In genomic region chr4:37991623-37992410, GRCh38 we compare ENCODE assay signal across 20 cellular contexts. TPM values are rescaled to one million over a fixed set of nuclear protein-coding genes. Genes with fewer than 3 reads are reported as not detected.
DNase-seq lines count a peak whose midpoint lies in the region; ATAC-seq and TF ChIP-seq lines count a peak whose summit lies in the region.
"Had no signal": no experiment of that assay in that cellular context is flagged by ENCODE, and none has a peak within 500 bp of the region (broad histone marks: within the 10 kb centered on the region; RNA-seq: fewer than 3 reads in every experiment).

No MANE protein-coding gene starts in this region.

- no peaks in the 10 kb centered on the region for H3K9me3 ChIP-seq in transverse colon

- no peak for TF ChIP-seq EP300 in transverse colon (IDR thresholded peaks at IDR 0.05; ENCODE audit: low read depth)

- no peaks in the 10 kb centered on the region for H3K27me3 Mint-ChIP-seq in activated naive CD4-positive, alpha-beta T cell treated with anti-CD3 and anti-CD28 coated beads, Interleukin-2, amount 50 U/mL, for 24 hours
- no peaks in the 10 kb centered on the region for H3K27me3 Mint-ChIP-seq in nephron (ENCODE audit: low read depth)
- H3K27me3 Mint-ChIP-seq: T-helper 17 cell had no signal

- H3K27ac ChIP-seq in coronary artery (peak overlapping the region; percentile 85 to 87), transverse colon (peak overlapping the region; percentile 48 to 72 (median 60))
- H3K27ac ChIP-seq: 22Rv1, GM23248 had no signal

- H3K9me3 Mint-ChIP-seq in activated naive CD4-positive, alpha-beta T cell treated with anti-CD3 and anti-CD28 coated beads, Interleukin-2, amount 50 U/mL, for 24 hours: no peaks in the 10 kb centered on the region
- no peaks in the 10 kb centered on the region for H3K9me3 Mint-ChIP-seq in activated naive CD4-positive, alpha-beta T cell treated with anti-CD3 and anti-CD28 coated beads, Interleukin-2, amount 50 U/mL, for 72 hours
- H3K9me3 Mint-ChIP-seq in nephron: no peaks in the 10 kb centered on the region

- peak overlapping the region; percentile 2 for H3K27ac Mint-ChIP-seq in activated naive CD4-positive, alpha-beta T cell treated with anti-CD3 and anti-CD28 coated beads, Interleukin-2, amount 50 U/mL, for 24 hours
- no peak overlapping the region for H3K27ac Mint-ChIP-seq in activated naive CD4-positive, alpha-beta T cell treated with anti-CD3 and anti-CD28 coated beads, Interleukin-2, amount 50 U/mL, for 72 hours
- peak overlapping the region; percentile 81 to 95 (median 88) for H3K27ac Mint-ChIP-seq in nephron
- H3K27ac Mint-ChIP-seq: T-helper 17 cell had no signal

- no peak for TF ChIP-seq POLR2A in transverse colon (IDR thresholded peaks at IDR 0.05)

- peaks cover 12 to 54% (median 29%) of the 10 kb centered on the region in 4 donors for H3K4me1 ChIP-seq in transverse colon

- TF ChIP-seq CTCF in coronary artery (IDR thresholded peaks at IDR 0.05) (no peak), nephron (IDR thresholded peaks at IDR 0.05; ENCODE audit: unreplicated experiment in 3 of 3) (no peak), transverse colon (IDR thresholded peaks at IDR 0.05) (no peak)

- H3K36me3 ChIP-seq in transverse colon: no peaks in the 10 kb centered on the region

- WGBS in transverse colon (ENCODE audit: low coverage in 1 of 2), 2 donors: 92 to 95% methylated on average over 3 to 8 of the region's 8 CpGs

- ATAC-seq in activated naive CD4-positive, alpha-beta T cell treated with anti-CD3 and anti-CD28 coated beads, Interleukin-2, amount 50 U/mL, for 72 hours: no peak
- ATAC-seq in GM18519 (IDR thresholded peaks at IDR 0.05; ENCODE audit: low FRiP score, unreplicated experiment): no peak
- ATAC-seq: T-helper 17 cell had no signal

- DNase-seq in activated naive CD4-positive, alpha-beta T cell treated with anti-CD3 and anti-CD28 coated beads, Interleukin-2, amount 50 U/mL, for 72 hours (ENCODE audit: low spot score in 2 of 2): no peak
- DNase-seq in coronary artery (ENCODE audit: low spot score) (no peak), transverse colon (no peak), SW480 (ENCODE audit: low spot score) (no peak), NCI-H2081 (lab: John Stamatoyannopoulos, UW) (no peak)
- DNase-seq: activated effector memory CD4-positive, alpha-beta T cell treated with Interleukin-2 at 50 U/mL for 16 hours; cerebellar nuclear complex; DMS 273 treated with DMSO at 0.1 percent for 48 hours; GM23248; IMR-90; NCI-H1930; NCI-H510A treated with DMSO at 0.1 percent for 48 hours; SIG-M5; T-helper 17 cell had no signal

- H3K4me3 Mint-ChIP-seq in activated naive CD4-positive, alpha-beta T cell treated with anti-CD3 and anti-CD28 coated beads, Interleukin-2, amount 50 U/mL, for 24 hours: no peak overlapping the region
- H3K4me3 Mint-ChIP-seq in nephron: peak overlapping the region in 1 of 3 experiments; percentile 3
- H3K4me3 Mint-ChIP-seq: T-helper 17 cell had no signal

- in situ Hi-C loops in transverse colon (cut with MboI; ENCODE audit: low pct_ligation_motif_present in 1 of 4, low pct_unique_long_range_greater_than_20kb in 1 of 4, low sequenced_read_pairs in 3 of 4): no loop called here

- H3K4me3 ChIP-seq in coronary artery (no peak overlapping the region), transverse colon (no peak overlapping the region)
- H3K4me3 ChIP-seq: GM23248 had no signal

- intact Hi-C loops in transverse colon (cut with DNase I; ENCODE audit: low total_unique reads): no loop called here

- peaks cover 43% of the 10 kb centered on the region for H3K4me1 Mint-ChIP-seq in activated naive CD4-positive, alpha-beta T cell treated with anti-CD3 and anti-CD28 coated beads, Interleukin-2, amount 50 U/mL, for 24 hours
- peaks cover 67% of the 10 kb centered on the region for H3K4me1 Mint-ChIP-seq in nephron

- H3K36me3 Mint-ChIP-seq in activated naive CD4-positive, alpha-beta T cell treated with anti-CD3 and anti-CD28 coated beads, Interleukin-2, amount 50 U/mL, for 24 hours: peaks cover 8% of the 10 kb centered on the region
- peaks cover 0 to 8% of the 10 kb centered on the region in 2 donors for H3K36me3 Mint-ChIP-seq in activated naive CD4-positive, alpha-beta T cell treated with anti-CD3 and anti-CD28 coated beads, Interleukin-2, amount 50 U/mL, for 72 hours
- H3K36me3 Mint-ChIP-seq in nephron (ENCODE audit: low read depth): no peaks in the 10 kb centered on the region

- no peaks in the 10 kb centered on the region for H3K27me3 ChIP-seq in transverse colon

RNA-seq across cellular contexts. Expression of gene PTTG2, which starts 31.6 kb away (rescaled TPM):
- total RNA-seq in activated naive CD4-positive, alpha-beta T cell treated with anti-CD3 and anti-CD28 coated beads, Interleukin-2, amount 50 U/mL, for 72 hours: under 1 TPM; 0.59 to 0.78 TPM
- total RNA-seq in transverse colon: 1 to 10 TPM in 2 of 4 donors, not detected in 2; 2.6 to 3.8 TPM
- total RNA-seq: GM23248, IMR-90, lower leg skin, pulmonary artery endothelial cell had no signal

Comparison
In these comparisons a context has a peak if more than half of its experiments do, and no peak if none do; other contexts are left out.
1. H3K27ac Mint-ChIP-seq: peak in activated naive CD4-positive, alpha-beta T cell treated with anti-CD3 and anti-CD28 coated beads, Interleukin-2, amount 50 U/mL, for 24 hours (single experiment) and nephron (3 of 3); none in activated naive CD4-positive, alpha-beta T cell treated with anti-CD3 and anti-CD28 coated beads, Interleukin-2, amount 50 U/mL, for 72 hours (0 of 2).